In the genomic region with DNA sequence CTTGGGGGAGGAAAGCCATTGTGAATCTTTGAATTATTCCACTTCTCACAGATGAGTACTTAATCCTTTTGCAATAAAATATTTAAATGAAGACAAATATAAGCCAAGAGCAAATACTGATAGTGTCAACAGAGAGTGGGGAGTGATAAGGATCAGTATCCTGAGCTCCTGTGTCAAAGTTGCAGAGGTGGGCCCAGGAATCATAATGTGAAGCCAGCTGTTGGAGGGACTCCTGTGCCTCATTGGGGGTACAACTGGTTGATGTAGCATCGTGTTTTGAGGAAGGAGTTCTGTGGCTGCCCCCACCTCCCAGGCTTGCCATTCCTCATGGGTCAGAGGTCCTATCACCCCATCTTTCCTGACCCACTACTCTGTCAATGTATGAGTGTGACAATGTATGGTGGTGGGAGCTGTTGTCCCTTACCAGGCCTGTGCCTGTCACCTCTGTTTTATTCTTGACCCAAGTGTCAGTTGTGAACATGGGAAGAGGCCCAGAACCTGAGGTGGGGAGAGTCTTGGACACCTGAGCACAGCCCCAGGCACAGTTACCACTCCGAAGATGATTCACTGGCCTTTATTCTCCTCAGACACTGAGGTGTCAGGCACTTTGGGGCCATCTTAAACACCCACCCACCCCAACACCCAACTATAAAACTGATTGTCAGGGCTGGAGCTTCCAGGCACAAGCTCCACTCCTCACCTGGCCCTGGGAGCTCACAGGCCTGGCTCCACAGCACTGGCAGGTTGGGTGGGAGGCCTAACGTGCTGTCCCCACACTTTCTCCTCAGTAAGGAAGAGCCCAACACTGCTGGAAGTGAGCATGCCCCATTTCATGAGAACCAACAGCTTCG, we compare ENCODE assay signal across 25 cellular contexts.
"Had no signal": no experiment of that assay in that cellular context is flagged by ENCODE, and none has a peak within 500 bp of the region (broad histone marks: within the 10 kb centered on the region; RNA-seq: fewer than 3 reads in every experiment).

No MANE protein-coding gene starts in this region.

- H3K79me2 ChIP-seq: parathyroid adenoma had no signal

- H3K27me3 Mint-ChIP-seq: activated CD4-positive, alpha-beta memory T cell treated with anti-CD3 and anti-CD28 coated beads for 36 hours; activated naive CD8-positive, alpha-beta T cell; naive B cell had no signal

- H3K4me2 ChIP-seq: hepatocyte had no signal

- H3K27ac ChIP-seq: body of pancreas, colonic mucosa, gastroesophageal sphincter, hepatocyte, left ventricle myocardium inferior, parathyroid adenoma, spleen, testis, transverse colon, VCaP had no signal

- H3K9me3 ChIP-seq: adrenal gland, colonic mucosa, testis had no signal

- H3K4me1 ChIP-seq: body of pancreas, colonic mucosa, gastroesophageal sphincter, parathyroid adenoma, spleen, transverse colon had no signal

- DNase-seq: activated CD4-positive, alpha-beta memory T cell treated with anti-CD3 and anti-CD28 coated beads for 36 hours; activated CD4-positive, alpha-beta T cell treated with anti-CD3 and anti-CD28 coated beads for 48 hours; aorta; body of pancreas; colonic mucosa; effector memory CD4-positive, alpha-beta T cell; islet precursor cell; left ventricle myocardium inferior; mesendoderm; naive B cell; nephron progenitor cell; stimulated activated naive CD4-positive, alpha-beta T cell; T-helper 9 cell; testis; transverse colon had no signal

- H3K27ac Mint-ChIP-seq: activated CD4-positive, alpha-beta memory T cell treated with anti-CD3 and anti-CD28 coated beads for 36 hours; activated naive CD8-positive, alpha-beta T cell; activated T-helper 2 cell treated with anti-CD3 and anti-CD28 coated beads, Interferon-gamma antibody, Interleukin-2, Interleukin-4, amounts not matched to agents 10 μg/mL and 5 μg/mL and 100 μg/mL, durations not matched to agents 14 hours and 24 hours and 36 hours; naive B cell; nephron progenitor cell had no signal

- H2AFZ ChIP-seq: hepatocyte, parathyroid adenoma had no signal

- H3K36me3 ChIP-seq: colonic mucosa had no signal

- H3K27me3 ChIP-seq: adrenal gland, body of pancreas, colonic mucosa, gastroesophageal sphincter, hepatocyte, spleen, testis, transverse colon had no signal

- H3K4me3 Mint-ChIP-seq: activated CD4-positive, alpha-beta memory T cell treated with anti-CD3 and anti-CD28 coated beads for 36 hours; activated naive CD8-positive, alpha-beta T cell; naive B cell; nephron progenitor cell had no signal

- H3K4me3 ChIP-seq: adrenal gland, body of pancreas, colonic mucosa, gastroesophageal sphincter, hepatocyte, left ventricle myocardium inferior, lung, spleen, testis, transverse colon had no signal

- ATAC-seq: body of pancreas, gastroesophageal sphincter, right cardiac atrium had no signal
